10 cellular contexts compared by ENCODE assay signal in genomic region chr3:138578141-138578540, GRCh38. TPM values are rescaled to one million over a fixed set of nuclear protein-coding genes. Genes with fewer than 3 reads are reported as not detected.
A peak's percentile ranks its signal among the peaks of the same experiment; 100 is the strongest.
DNase-seq lines count a peak whose midpoint lies in the region; ATAC-seq and TF ChIP-seq lines count a peak whose summit lies in the region.
"Had no signal": no experiment of that assay in that cellular context is flagged by ENCODE, and none has a peak within 500 bp of the region (broad histone marks: within the 10 kb centered on the region; RNA-seq: fewer than 3 reads in every experiment).

No MANE protein-coding gene starts in this region.

- H3K27ac ChIP-seq in endodermal cell (ENCODE audit: low read depth, low read length), result no peak overlapping the region
- no peak overlapping the region for H3K27ac ChIP-seq in brain microvascular endothelial cell
- H3K27ac ChIP-seq: tibial nerve had no signal

- no peak overlapping the region for H3K4me3 Mint-ChIP-seq in endodermal cell

- no peak overlapping the region for H3K27ac Mint-ChIP-seq in endodermal cell

- peaks cover 65% of the 10 kb centered on the region for H3K36me3 Mint-ChIP-seq in endodermal cell (ENCODE audit: low read depth)

- H3K4me1 Mint-ChIP-seq in endodermal cell, result peaks cover 21% of the 10 kb centered on the region

- H3K9me3 Mint-ChIP-seq in endodermal cell, result peaks cover 38% of the 10 kb centered on the region

- 92 to 96% methylated on average over 4 of the region's 4 CpGs for WGBS in endodermal cell (ENCODE audit: insufficient coverage in 1 of 2, insufficient read length in 1 of 2), 2 experiments

- H3K4me3 ChIP-seq in endodermal cell (ENCODE audit: low read length), result no peak overlapping the region
- H3K4me3 ChIP-seq in brain microvascular endothelial cell (ENCODE audit: low read depth, low read length), result no peak overlapping the region
- H3K4me3 ChIP-seq: tibial nerve had no signal

- ATAC-seq in GM18508 (IDR thresholded peaks at IDR 0.05; ENCODE audit: insufficient read depth, unreplicated experiment) (peak; percentile 84), GM21515 (IDR thresholded peaks at IDR 0.05; ENCODE audit: unreplicated experiment) (peak; percentile 83), HG03439 (IDR thresholded peaks at IDR 0.05; ENCODE audit: unreplicated experiment) (peak; percentile 84), left lobe of liver (no peak)
- ATAC-seq: HepG2 had no signal

- H3K27me3 ChIP-seq in endodermal cell (ENCODE audit: control insufficient read depth, insufficient read depth, low read length, poor library complexity, severe bottlenecking), result no peaks in the 10 kb centered on the region
- no peaks in the 10 kb centered on the region for H3K27me3 ChIP-seq in brain microvascular endothelial cell (replicated peaks)
- H3K27me3 ChIP-seq: tibial nerve had no signal

- H3K36me3 ChIP-seq in endodermal cell (ENCODE audit: control insufficient read depth, insufficient read depth, low read length) (peaks cover 29% of the 10 kb centered on the region), brain microvascular endothelial cell (replicated peaks) (no peaks in the 10 kb centered on the region)

- peaks cover 34% of the 10 kb centered on the region for H3K9me3 ChIP-seq in endodermal cell (ENCODE audit: control insufficient read depth, low read length)

- H3K27me3 Mint-ChIP-seq in endodermal cell (ENCODE audit: insufficient read depth), result no peaks in the 10 kb centered on the region

- in situ Hi-C loops in brain microvascular endothelial cell (cut with HindIII; ENCODE audit: low pct_ligation_motif_present, low sequenced_read_pairs), result no loop called here

- peaks cover 10% of the 10 kb centered on the region for H3K4me1 ChIP-seq in endodermal cell (ENCODE audit: control insufficient read depth, insufficient read depth, low read length)
- H3K4me1 ChIP-seq: tibial nerve had no signal

- TF ChIP-seq CTCF in endodermal cell (conservative IDR thresholded peaks at IDR 0.05) (no peak), brain microvascular endothelial cell (IDR thresholded peaks at IDR 0.05; ENCODE audit: low read depth, low read length, missing control alignments) (no peak)

- H3K9ac ChIP-seq in endodermal cell (ENCODE audit: extremely low read depth, low read length, poor library complexity, severe bottlenecking), result no peak overlapping the region

- DNase-seq in germinal center (ENCODE audit: low spot score), result peak; percentile 39
- no peak for DNase-seq in left lobe of liver (ENCODE audit: low spot score)
- no peak for DNase-seq in DMS79 treated with DMSO at 0.1 percent for 48 hours (lab: John Stamatoyannopoulos, UW)
- no peak for DNase-seq in endodermal cell
- no peak for DNase-seq in brain microvascular endothelial cell

RNA-seq across cellular contexts. Expression of gene CEP70, which starts 15.9 kb away (rescaled TPM):
- total RNA-seq in left lobe of liver (23.8 TPM), endodermal cell (100 to 1,000 TPM; 113 to 131 TPM)
- polyA plus RNA-seq in endodermal cell (2013, experiment 1 of 2), result 41.0 TPM
- polyA plus RNA-seq in endodermal cell (2013, experiment 2 of 2), result 45.2 TPM

RNA-seq across cellular contexts. Expression of gene FAIM, which starts 30.4 kb away (rescaled TPM):
- total RNA-seq in left lobe of liver (3.5 TPM), endodermal cell (10 to 100 TPM; 12.2 to 17.8 TPM)
- polyA plus RNA-seq in endodermal cell (2013, experiment 1 of 2), result 5.3 TPM
- 7.5 TPM for polyA plus RNA-seq in endodermal cell (2013, experiment 2 of 2)
